ENCODE assay signal across 9 cellular contexts in the genomic region with DNA sequence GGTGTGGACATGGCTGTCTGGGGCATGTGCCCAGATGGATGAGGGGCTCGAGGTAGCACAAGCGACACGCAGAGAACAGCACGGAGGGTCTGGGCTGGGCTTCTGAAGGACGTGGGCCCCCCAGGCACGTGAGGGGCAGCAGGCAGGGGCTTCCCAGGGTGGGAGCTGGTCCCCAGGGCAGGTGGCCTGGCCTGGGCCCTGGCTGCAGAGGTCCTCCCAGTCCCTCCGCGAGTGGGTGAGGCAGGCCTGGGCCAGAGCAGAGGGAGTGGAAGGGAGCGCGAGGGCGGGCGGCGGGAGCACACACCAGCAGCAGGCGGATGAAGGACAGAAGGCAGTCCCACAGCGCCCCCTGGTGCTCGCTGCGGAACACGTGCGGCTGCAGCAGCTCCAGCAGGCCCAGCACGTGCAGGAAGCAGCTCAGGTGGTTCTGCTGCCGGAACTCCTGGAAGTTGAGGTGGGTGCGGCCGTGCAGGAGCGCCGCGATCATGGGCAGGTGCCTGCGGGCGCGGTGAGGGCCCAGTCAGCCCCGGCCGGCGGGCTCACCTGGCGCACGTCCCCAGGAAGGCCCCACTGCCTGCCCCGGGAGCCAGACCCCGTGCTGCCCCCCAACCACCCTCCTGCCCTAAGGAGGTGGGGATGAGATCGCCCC. TPM values are rescaled to one million over a fixed set of nuclear protein-coding genes. Genes with fewer than 3 reads are reported as not detected.
A peak's percentile ranks its signal among the peaks of the same experiment; 100 is the strongest.
DNase-seq lines count a peak whose midpoint lies in the region; ATAC-seq, FAIRE-seq and TF ChIP-seq lines count a peak whose summit lies in the region.
"Had no signal": no experiment of that assay in that cellular context is flagged by ENCODE, and none has a peak within 500 bp of the region (broad histone marks: within the 10 kb centered on the region; RNA-seq: fewer than 3 reads in every experiment).

No MANE protein-coding gene starts in this region.

- CTCF ChIA-PET in activated naive CD4-positive, alpha-beta T cell treated with anti-CD3 and anti-CD28 coated beads for 36 hours (lab: Charles Lee) = interaction anchor here (0.5 to 2.4 kb wide), 15 partner anchors 10 to 335 kb away, joined by 3 to 10 read pairs (median 4); no protein-coding TSS in a partner anchor

- H3K4me1 ChIP-seq in pancreas (no peaks in the 10 kb centered on the region), tibial nerve (peaks cover 0 to 24% (median 4%) of the 10 kb centered on the region in 4 donors)

- ATAC-seq in pancreas = peak; percentile 75 to 88 (median 86)

- H3K27me3 ChIP-seq in pancreas (no peaks in the 10 kb centered on the region), tibial nerve (no peaks in the 10 kb centered on the region)

- H3K4me3 ChIP-seq in pancreas (no peak overlapping the region), tibial nerve (no peak overlapping the region)

- intact Hi-C loops in activated naive CD4-positive, alpha-beta T cell treated with anti-CD3 and anti-CD28 coated beads for 36 hours (cut with micrococcal nuclease) = loop anchor here (1.0 to 5.0 kb wide), 3 partner anchors 42 to 249 kb away; no protein-coding TSS in a partner anchor
- intact Hi-C loops in pancreas (cut with DNase I) = loop anchor here in 1 of 3 donors (5.0 kb wide), 1 partner anchor 37 kb away; no protein-coding TSS in a partner anchor

- H3K9me3 ChIP-seq in pancreas (no peaks in the 10 kb centered on the region), tibial nerve (no peaks in the 10 kb centered on the region)

- no peak overlapping the region for H3K27ac Mint-ChIP-seq in activated naive CD4-positive, alpha-beta T cell treated with anti-CD3 and anti-CD28 coated beads for 36 hours

- no peak for TF ChIP-seq POLR2A in tibial nerve (IDR thresholded peaks at IDR 0.05)

- H3K27ac ChIP-seq in pancreas = no peak overlapping the region
- H3K27ac ChIP-seq in tibial nerve = peak overlapping the region in 2 of 4 donors; percentile 41 to 43

- DNase-seq in DMS79 treated with DMSO at 0.1 percent for 48 hours (lab: John Stamatoyannopoulos, UW) = peak; percentile 23
- DNase-seq in DMS79 (lab: John Stamatoyannopoulos, UW) = no peak
- peak; percentile 10 for DNase-seq in NCI-H128 (lab: John Stamatoyannopoulos, UW; ENCODE audit: unreplicated experiment)
- DNase-seq in SKM-1 (lab: John Stamatoyannopoulos, UW; ENCODE audit: unreplicated experiment) = peak; percentile 64
- peak; percentile 93 for DNase-seq in activated naive CD4-positive, alpha-beta T cell treated with anti-CD3 and anti-CD28 coated beads for 36 hours
- peak; percentile 84 for DNase-seq in germinal center (ENCODE audit: low spot score)
- DNase-seq in pancreas = peak; percentile 75 to 94 (median 86)
- peak; percentile 73 to 74 for DNase-seq in tibial nerve (ENCODE audit: low spot score in 2 of 2)

- H3K4me3 Mint-ChIP-seq in activated naive CD4-positive, alpha-beta T cell treated with anti-CD3 and anti-CD28 coated beads for 36 hours = no peak overlapping the region

- peak in 1 of 2 donors; percentile 49 for TF ChIP-seq EP300 in tibial nerve (IDR thresholded peaks at IDR 0.05)

- H3K4me1 Mint-ChIP-seq in activated naive CD4-positive, alpha-beta T cell treated with anti-CD3 and anti-CD28 coated beads for 36 hours (ENCODE audit: low read depth) = peaks cover 10% of the 10 kb centered on the region

- H3K36me3 ChIP-seq in pancreas (peaks cover 0 to 55% (median 28%) of the 10 kb centered on the region in 3 donors), tibial nerve (peaks cover 6 to 100% (median 40%) of the 10 kb centered on the region in 3 donors)

- H3K27me3 Mint-ChIP-seq in activated naive CD4-positive, alpha-beta T cell treated with anti-CD3 and anti-CD28 coated beads for 36 hours (ENCODE audit: low read depth) = no peaks in the 10 kb centered on the region

- peaks cover 2% of the 10 kb centered on the region for H3K36me3 Mint-ChIP-seq in activated naive CD4-positive, alpha-beta T cell treated with anti-CD3 and anti-CD28 coated beads for 36 hours (ENCODE audit: low read depth)

- H3K9me3 Mint-ChIP-seq in activated naive CD4-positive, alpha-beta T cell treated with anti-CD3 and anti-CD28 coated beads for 36 hours = no peaks in the 10 kb centered on the region

- no peak for FAIRE-seq in pancreas (lab: Jason Lieb, UNC)
- FAIRE-seq: A204.1 had no signal

- peak; percentile 82 to 93 (median 85) for TF ChIP-seq CTCF in pancreas (IDR thresholded peaks at IDR 0.05)
- peak; percentile 87 to 98 (median 90) for TF ChIP-seq CTCF in tibial nerve (IDR thresholded peaks at IDR 0.05)

- 36 to 45% methylated on average over 23 to 37 of the region's 37 CpGs for WGBS in pancreas, 2 donors
- 35 to 47% methylated on average over 19 to 30 of the region's 37 CpGs for WGBS in tibial nerve, 2 donors

RNA-seq across cellular contexts. Expression of a gene that starts 14.7 kb away (rescaled TPM):
- 1 to 10 TPM; 3.7 to 4.2 TPM for total RNA-seq in activated naive CD4-positive, alpha-beta T cell treated with anti-CD3 and anti-CD28 coated beads for 36 hours
- total RNA-seq in pancreas (10 to 100 TPM in 4 of 6 donors, 1 to 10 TPM in 2; 8.3 to 24.2 (median 11.3) TPM), tibial nerve (100 to 1,000 TPM in 2 of 4 donors, 10 to 100 TPM in 2; 67.6 to 153 (median 104) TPM)
- 10 to 100 TPM; 85.6 to 93.6 TPM for polyA plus RNA-seq in pancreas

RNA-seq across cellular contexts. Expression of a gene that starts 30.2 kb away (rescaled TPM):
- 100 to 1,000 TPM in 1 of 2 experiments, 10 to 100 TPM in 1; 97.6 to 103 TPM for total RNA-seq in activated naive CD4-positive, alpha-beta T cell treated with anti-CD3 and anti-CD28 coated beads for 36 hours
- total RNA-seq in pancreas (10 to 100 TPM; 45.0 to 73.2 (median 58.3) TPM), tibial nerve (10 to 100 TPM; 45.7 to 81.6 (median 52.3) TPM)
- polyA plus RNA-seq in pancreas = 100 to 1,000 TPM in 1 of 2 donors, 10 to 100 TPM in 1; 92.7 to 166 TPM

RNA-seq across cellular contexts. Expression of a gene that starts 56.5 kb away (rescaled TPM):
- total RNA-seq in activated naive CD4-positive, alpha-beta T cell treated with anti-CD3 and anti-CD28 coated beads for 36 hours = 10 to 100 TPM; 33.0 to 34.6 TPM
- total RNA-seq in pancreas (10 to 100 TPM; 21.1 to 43.2 (median 23.4) TPM), tibial nerve (100 to 1,000 TPM in 2 of 4 donors, 10 to 100 TPM in 2; 41.3 to 117 (median 74.5) TPM)
- 10 to 100 TPM; 42.6 to 71.2 TPM for polyA plus RNA-seq in pancreas
